Comparison of ENCODE assay signal across 1 cellular context in the genomic region with DNA sequence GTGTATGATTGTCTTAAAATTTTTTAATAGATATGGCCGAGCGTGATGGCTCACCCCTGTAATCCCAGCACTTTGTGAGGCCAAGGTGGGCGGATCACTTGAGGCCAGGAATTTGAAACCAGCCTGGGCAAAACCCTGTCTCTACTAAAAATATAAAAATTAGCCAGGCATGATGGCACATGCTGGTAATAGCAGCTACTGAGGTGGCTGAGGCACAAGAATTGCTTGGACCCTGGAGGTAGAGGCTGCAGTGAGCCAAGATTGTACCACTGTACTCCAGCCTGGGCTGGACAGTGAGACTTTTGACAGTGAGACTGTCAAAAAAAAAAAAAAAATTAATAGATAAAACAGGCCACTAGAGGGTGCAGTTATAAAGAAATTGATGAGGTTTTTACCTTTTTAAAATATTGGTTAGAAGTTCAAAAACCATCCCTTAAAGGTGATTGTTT.
A peak's percentile ranks its signal among the peaks of the same experiment; 100 is the strongest.
TF ChIP-seq lines count a peak whose summit lies in the region.

No MANE protein-coding gene starts in this region.

TF ChIP-seq in A549, 52 proteins besides CTCF, POLR2A, EP300 and RAD21:
- peak; percentile 47; the same call in 1 of the 3 replicates for TF ChIP-seq SMC3 (IDR thresholded peaks at IDR 0.05)
- no peak for TF ChIP-seq HEYL (CRISPR knock-in tag; IDR thresholded peaks at IDR 0.05)
- no peak for TF ChIP-seq JUNB (IDR thresholded peaks at IDR 0.05)
